22 cellular contexts compared by ENCODE assay signal in the genomic region with DNA sequence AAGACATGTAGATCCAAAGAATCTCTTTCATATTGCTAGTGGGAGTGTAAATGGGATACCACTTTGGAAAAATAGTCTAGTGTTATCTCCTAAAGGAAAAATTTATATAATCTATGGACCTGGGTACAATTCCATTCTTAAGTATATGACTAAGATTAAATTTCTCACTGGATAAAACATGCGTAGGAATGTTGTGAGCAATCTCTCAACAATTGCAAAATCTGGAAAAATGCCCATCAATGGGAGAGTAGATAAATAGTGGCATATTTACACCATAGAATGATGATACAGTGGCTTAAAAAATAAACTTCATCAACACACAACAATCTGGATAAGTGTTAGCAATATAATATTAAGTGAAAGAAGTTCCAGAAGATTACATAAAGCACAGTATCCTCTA.
DNase-seq lines count a peak whose midpoint lies in the region; ATAC-seq and TF ChIP-seq lines count a peak whose summit lies in the region.
"Had no signal": no experiment of that assay in that cellular context is flagged by ENCODE, and none has a peak within 500 bp of the region (broad histone marks: within the 10 kb centered on the region; RNA-seq: fewer than 3 reads in every experiment).

No MANE protein-coding gene starts in this region.

- in situ Hi-C loops in GM13977 (cut with MboI; ENCODE audit: low pct_unique_long_range_greater_than_20kb, low sequenced_read_pairs, unreplicated experiment): no loop called here

- H3K9me3 ChIP-seq in breast epithelium (no peaks in the 10 kb centered on the region), MM.1S (replicated peaks; ENCODE audit: insufficient read depth, low read length) (no peaks in the 10 kb centered on the region)
- H3K9me3 ChIP-seq: heart right ventricle, mucosa of descending colon, thyroid gland had no signal

- H3K36me3 Mint-ChIP-seq in MCF 10A (ENCODE audit: insufficient read depth, unreplicated experiment) (no peaks in the 10 kb centered on the region), glutamatergic neuron (ENCODE audit: unreplicated experiment) (no peaks in the 10 kb centered on the region)
- H3K36me3 Mint-ChIP-seq: CD4-positive, CD25-positive, alpha-beta regulatory T cell had no signal

- CTCF ChIA-PET in MCF 10A (lab: Yijun Ruan, JAX): no interaction called here

- no TSS peak for BruUV-seq in MCF 10A (replicated peaks; lab: Mats Ljungman, UMichigan)

- H3K4me3 ChIP-seq in breast epithelium (no peak overlapping the region), fibroblast of villous mesenchyme (ENCODE audit: low read depth, low read length) (no peak overlapping the region), MM.1S (ENCODE audit: low read length) (no peak overlapping the region)
- H3K4me3 ChIP-seq: heart right ventricle, mucosa of descending colon, thyroid gland had no signal

- no peak overlapping the region for H2AFZ ChIP-seq in MM.1S (ENCODE audit: low read length)

- POLR2A ChIA-PET in MCF 10A (lab: Yijun Ruan, JAX): interaction anchor here (1.7 kb wide), 1 partner anchor 72 kb away, joined by 5 read pairs; no protein-coding TSS in a partner anchor

- H3K9me3 Mint-ChIP-seq in MCF 10A (ENCODE audit: unreplicated experiment) (no peaks in the 10 kb centered on the region), glutamatergic neuron (ENCODE audit: unreplicated experiment) (no peaks in the 10 kb centered on the region)
- H3K9me3 Mint-ChIP-seq: activated naive CD4-positive, alpha-beta T cell treated with anti-CD3 and anti-CD28 coated beads for 36 hours; T-helper 2 cell treated with Interferon-gamma antibody and Interleukin-4, amounts not matched to agents 5 μg/mL and 100 μg/mL, for 36 hours had no signal

- H3F3A ChIP-seq in MM.1S (ENCODE audit: insufficient read depth, low read length): no peaks in the 10 kb centered on the region

- DNase-seq in MCF 10A (ENCODE audit: unreplicated experiment) (peak; percentile 85), breast epithelium (ENCODE audit: low spot score in 2 of 2) (no peak), astrocyte of the hippocampus (ENCODE audit: low read depth, low spot score) (peak; percentile 71), fibroblast of villous mesenchyme (ENCODE audit: low read depth) (peak; percentile 41), glutamatergic neuron (no peak), MM.1S (no peak), GM13977 (ENCODE audit: low spot score) (no peak)
- DNase-seq: activated CD4-positive, alpha-beta T cell treated with anti-CD3 and anti-CD28 coated beads for 1 hour; activated naive CD4-positive, alpha-beta T cell treated with anti-CD3 and anti-CD28 coated beads for 36 hours; CD4-positive, CD25-positive, alpha-beta regulatory T cell; central memory CD4-positive, alpha-beta T cell; DMS79 treated with DMSO at 0.1 percent for 48 hours; heart right ventricle; KBM-7; mucosa of descending colon; NCI-H1105 treated with DMSO at 0.1 percent for 48 hours; occipital lobe; thyroid gland had no signal

- no peak overlapping the region for H3K4me2 ChIP-seq in MM.1S (ENCODE audit: low read depth, low read length)

- H3K27ac ChIP-seq in breast epithelium (no peak overlapping the region), MM.1S (ENCODE audit: low read length) (no peak overlapping the region)
- H3K27ac ChIP-seq: 22Rv1, heart right ventricle, thyroid gland had no signal

- H3K9ac ChIP-seq in MM.1S (ENCODE audit: low read length): no peak overlapping the region

- no peak for TF ChIP-seq POLR2A in breast epithelium (IDR thresholded peaks at IDR 0.05)

- no peaks in the 10 kb centered on the region for H3K79me2 ChIP-seq in MM.1S (ENCODE audit: low read length)

- H3K27me3 Mint-ChIP-seq in MCF 10A (ENCODE audit: insufficient read depth, unreplicated experiment) (no peaks in the 10 kb centered on the region), glutamatergic neuron (ENCODE audit: unreplicated experiment) (no peaks in the 10 kb centered on the region)
- H3K27me3 Mint-ChIP-seq: CD4-positive, CD25-positive, alpha-beta regulatory T cell had no signal

- H3K36me3 ChIP-seq in breast epithelium (no peaks in the 10 kb centered on the region), MM.1S (replicated peaks; ENCODE audit: insufficient read depth, low read length) (no peaks in the 10 kb centered on the region)
- H3K36me3 ChIP-seq: heart right ventricle, thyroid gland had no signal

- no peaks in the 10 kb centered on the region for H4K20me1 ChIP-seq in MM.1S (ENCODE audit: insufficient read depth, low read length)

- H3K4me3 Mint-ChIP-seq in MCF 10A (ENCODE audit: unreplicated experiment) (no peak overlapping the region), glutamatergic neuron (ENCODE audit: unreplicated experiment) (no peak overlapping the region)
- H3K4me3 Mint-ChIP-seq: activated naive CD4-positive, alpha-beta T cell treated with anti-CD3 and anti-CD28 coated beads for 36 hours; CD4-positive, CD25-positive, alpha-beta regulatory T cell; T-helper 2 cell treated with Interferon-gamma antibody and Interleukin-4, amounts not matched to agents 5 μg/mL and 100 μg/mL, for 36 hours had no signal

- H3K27me3 ChIP-seq in breast epithelium (no peaks in the 10 kb centered on the region), MM.1S (replicated peaks; ENCODE audit: insufficient read depth, low read length) (no peaks in the 10 kb centered on the region)
- H3K27me3 ChIP-seq: heart right ventricle, thyroid gland had no signal

- no peak for ATAC-seq in HG02870 (IDR thresholded peaks at IDR 0.05; ENCODE audit: unreplicated experiment)
- ATAC-seq: HCT116, heart right ventricle, mucosa of descending colon had no signal

- H3K4me1 Mint-ChIP-seq in MCF 10A (ENCODE audit: insufficient read depth, unreplicated experiment) (peaks cover 13% of the 10 kb centered on the region), glutamatergic neuron (ENCODE audit: low read depth, unreplicated experiment) (no peaks in the 10 kb centered on the region)
- H3K4me1 Mint-ChIP-seq: CD4-positive, CD25-positive, alpha-beta regulatory T cell had no signal

- H3K9me2 ChIP-seq in MM.1S (replicated peaks; ENCODE audit: insufficient read depth, low read length): no peaks in the 10 kb centered on the region

- peak overlapping the region; percentile 70 for H3K27ac Mint-ChIP-seq in MCF 10A (ENCODE audit: low read depth, unreplicated experiment)
- no peak overlapping the region for H3K27ac Mint-ChIP-seq in glutamatergic neuron (ENCODE audit: unreplicated experiment)
- H3K27ac Mint-ChIP-seq: activated naive CD4-positive, alpha-beta T cell treated with anti-CD3 and anti-CD28 coated beads for 36 hours; CD4-positive, CD25-positive, alpha-beta regulatory T cell; T-helper 2 cell treated with Interferon-gamma antibody and Interleukin-4, amounts not matched to agents 5 μg/mL and 100 μg/mL, for 36 hours had no signal

- no peak for TF ChIP-seq CTCF in MCF 10A (IDR thresholded peaks at IDR 0.05; ENCODE audit: unreplicated experiment)
- TF ChIP-seq CTCF in breast epithelium (IDR thresholded peaks at IDR 0.05): no peak
- no peak for TF ChIP-seq CTCF in fibroblast of villous mesenchyme (IDR thresholded peaks at IDR 0.05; ENCODE audit: insufficient read depth, low read depth, low read length)
- no peak for TF ChIP-seq CTCF in glutamatergic neuron (IDR thresholded peaks at IDR 0.05; ENCODE audit: partially characterized antibody, unreplicated experiment)
- TF ChIP-seq CTCF in MM.1S (IDR thresholded peaks at IDR 0.05; ENCODE audit: low read length): no peak
- no peak for TF ChIP-seq CTCF in GM13977 (IDR thresholded peaks at IDR 0.05; ENCODE audit: extremely low read depth, insufficient read depth, missing control alignments)

- intact Hi-C loops in MCF 10A (cut with micrococcal nuclease): no loop called here
- intact Hi-C loops in breast epithelium (cut with DNase I; ENCODE audit: low total_unique reads): no loop called here

- H3K4me1 ChIP-seq in breast epithelium (no peaks in the 10 kb centered on the region), MM.1S (ENCODE audit: low read length) (no peaks in the 10 kb centered on the region)
- H3K4me1 ChIP-seq: heart right ventricle, thyroid gland had no signal

Comparison
In these comparisons a context has a peak if more than half of its experiments do, and no peak if none do; other contexts are left out.
1. DNase-seq: peak in MCF 10A (single experiment), astrocyte of the hippocampus (single experiment) and fibroblast of villous mesenchyme (single experiment); none in breast epithelium (0 of 2), glutamatergic neuron (single experiment), MM.1S (single experiment) and GM13977 (single experiment).